ENCODE assay signal across 8 cellular contexts in the genomic region with DNA sequence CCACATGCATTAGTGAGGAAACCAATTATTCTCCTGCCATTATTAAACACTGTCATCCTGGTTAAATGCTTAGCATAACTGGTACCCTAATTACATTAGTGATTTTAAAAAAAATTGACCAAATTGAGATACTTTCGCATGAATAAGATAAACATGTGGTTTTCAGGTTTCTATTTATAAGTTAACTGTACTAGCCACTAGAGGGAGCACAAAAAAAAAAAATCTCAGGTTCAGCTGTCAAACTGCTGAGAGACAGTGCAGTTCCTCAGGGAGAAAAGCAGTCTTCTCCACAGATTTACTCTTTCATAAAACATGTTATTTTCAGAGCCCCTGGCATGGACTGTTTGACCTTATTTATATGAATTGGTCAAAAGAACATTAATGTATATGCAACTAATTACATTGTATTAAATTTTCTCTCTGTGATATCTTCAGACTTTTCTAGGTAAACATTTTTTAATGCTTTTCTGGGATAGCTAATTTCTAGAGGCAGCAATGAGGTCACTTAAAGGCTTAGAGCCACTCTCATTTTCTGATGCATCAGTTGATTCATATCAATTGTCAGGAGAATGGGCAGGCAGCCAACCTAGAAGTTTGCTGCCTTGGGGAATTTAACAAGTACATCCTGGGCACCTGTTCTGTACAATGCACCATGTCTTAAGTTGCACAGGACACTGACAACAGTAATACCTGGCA.
DNase-seq lines count a peak whose midpoint lies in the region; ATAC-seq, FAIRE-seq and TF ChIP-seq lines count a peak whose summit lies in the region.

No MANE protein-coding gene starts in this region.

- no peaks in the 10 kb centered on the region for H3K4me1 Mint-ChIP-seq in activated CD4-positive, alpha-beta memory T cell treated with anti-CD3 and anti-CD28 coated beads, Interleukin-2, amount 10 ng/mL, durations not matched to agents 7 days and 5 days

- no peak overlapping the region for H3K4me3 Mint-ChIP-seq in activated CD4-positive, alpha-beta memory T cell treated with anti-CD3 and anti-CD28 coated beads, Interleukin-2, amount 10 ng/mL, durations not matched to agents 7 days and 5 days

- H3K9me3 Mint-ChIP-seq in activated CD4-positive, alpha-beta memory T cell treated with anti-CD3 and anti-CD28 coated beads, Interleukin-2, amount 10 ng/mL, durations not matched to agents 7 days and 5 days, result no peaks in the 10 kb centered on the region

- intact Hi-C loops in left lung (cut with DNase I), result loop anchor here in 1 of 2 donors (5.0 kb wide), 1 partner anchor 222 kb away; no protein-coding TSS in a partner anchor

- peaks cover 0 to 45% of the 10 kb centered on the region in 2 donors for H3K4me1 ChIP-seq in left lung

- H3K27me3 Mint-ChIP-seq in activated CD4-positive, alpha-beta memory T cell treated with anti-CD3 and anti-CD28 coated beads, Interleukin-2, amount 10 ng/mL, durations not matched to agents 7 days and 5 days, result peaks cover 2% of the 10 kb centered on the region

- H3K27ac ChIP-seq in left lung, result no peak overlapping the region

- no peaks in the 10 kb centered on the region for H3K9me3 ChIP-seq in left lung

- no peak overlapping the region for H3K27ac Mint-ChIP-seq in activated CD4-positive, alpha-beta memory T cell treated with anti-CD3 and anti-CD28 coated beads, Interleukin-2, amount 10 ng/mL, durations not matched to agents 7 days and 5 days

- CTCF ChIA-PET in activated CD4-positive, alpha-beta memory T cell treated with anti-CD3 and anti-CD28 coated beads, Interleukin-2, amount 10 ng/mL, durations not matched to agents 7 days and 5 days (lab: Charles Lee), result interaction anchor here (0.7 to 2.8 kb wide), 6 partner anchors 9 to 221 kb away, joined by 3 to 24 read pairs (median 5); no protein-coding TSS in a partner anchor

- ATAC-seq in GM18517 (IDR thresholded peaks at IDR 0.05; ENCODE audit: unreplicated experiment), result peak; percentile 88
- ATAC-seq in HG03097 (IDR thresholded peaks at IDR 0.05; ENCODE audit: low FRiP score, unreplicated experiment), result peak; percentile 70
- peak; percentile 84 for ATAC-seq in left lung

- no peak overlapping the region for H3K4me3 ChIP-seq in bronchial epithelial cell (ENCODE audit: low read depth, low read length)
- H3K4me3 ChIP-seq in left lung, result no peak overlapping the region

- H3K27me3 ChIP-seq in bronchial epithelial cell (ENCODE audit: control insufficient read depth, insufficient read depth, low read length) (no peaks in the 10 kb centered on the region), left lung (no peaks in the 10 kb centered on the region)

- peak; percentile 25 to 39 for DNase-seq in AML-193 (lab: John Stamatoyannopoulos, UW)
- peak; percentile 59 for DNase-seq in NCI-H82 (lab: John Stamatoyannopoulos, UW)
- peak; percentile 50 for DNase-seq in bronchial epithelial cell (ENCODE audit: low read depth)
- no peak for DNase-seq in left lung
- no peak for DNase-seq in activated CD4-positive, alpha-beta memory T cell treated with anti-CD3 and anti-CD28 coated beads, Interleukin-2, amount 10 ng/mL, durations not matched to agents 7 days and 5 days
- DNase-seq in activated CD4-positive, alpha-beta T cell treated with anti-CD3 and anti-CD28 coated beads, Interleukin-2, amount 50 U/mL, for 4 hours, result no peak

- TF ChIP-seq CTCF in bronchial epithelial cell (IDR thresholded peaks at IDR 0.05; ENCODE audit: insufficient read depth, low read length, severe bottlenecking) (peak; percentile 37), left lung (IDR thresholded peaks at IDR 0.05) (peak; percentile 42 to 49)

- H3K36me3 Mint-ChIP-seq in activated CD4-positive, alpha-beta memory T cell treated with anti-CD3 and anti-CD28 coated beads, Interleukin-2, amount 10 ng/mL, durations not matched to agents 7 days and 5 days (ENCODE audit: low read depth), result no peaks in the 10 kb centered on the region

- H3K36me3 ChIP-seq in bronchial epithelial cell (ENCODE audit: control insufficient read depth, insufficient read depth, low read length) (peaks cover 3% of the 10 kb centered on the region), left lung (peaks cover 0 to 85% of the 10 kb centered on the region in 2 donors)

- POLR2A ChIA-PET in activated CD4-positive, alpha-beta memory T cell treated with anti-CD3 and anti-CD28 coated beads, Interleukin-2, amount 10 ng/mL, durations not matched to agents 7 days and 5 days (lab: Charles Lee), result no interaction called here

- FAIRE-seq in bronchial epithelial cell (lab: Jason Lieb, UNC), result no peak

Comparison
In these comparisons a context has a peak if more than half of its experiments do, and no peak if none do; other contexts are left out.
1. DNase-seq: peak in AML-193 (2 of 2), NCI-H82 (single experiment) and bronchial epithelial cell (single experiment); none in left lung (0 of 2), activated CD4-positive, alpha-beta memory T cell treated with anti-CD3 and anti-CD28 coated beads, Interleukin-2, amount 10 ng/mL, durations not matched to agents 7 days and 5 days (single experiment) and activated CD4-positive, alpha-beta T cell treated with anti-CD3 and anti-CD28 coated beads, Interleukin-2, amount 50 U/mL, for 4 hours (0 of 2).
2. Peak in every context shown above with its lines, with median percentiles within 50 percentile points of each other: ATAC-seq.